ENCODE assay signal across 10 cellular contexts in the genomic region with DNA sequence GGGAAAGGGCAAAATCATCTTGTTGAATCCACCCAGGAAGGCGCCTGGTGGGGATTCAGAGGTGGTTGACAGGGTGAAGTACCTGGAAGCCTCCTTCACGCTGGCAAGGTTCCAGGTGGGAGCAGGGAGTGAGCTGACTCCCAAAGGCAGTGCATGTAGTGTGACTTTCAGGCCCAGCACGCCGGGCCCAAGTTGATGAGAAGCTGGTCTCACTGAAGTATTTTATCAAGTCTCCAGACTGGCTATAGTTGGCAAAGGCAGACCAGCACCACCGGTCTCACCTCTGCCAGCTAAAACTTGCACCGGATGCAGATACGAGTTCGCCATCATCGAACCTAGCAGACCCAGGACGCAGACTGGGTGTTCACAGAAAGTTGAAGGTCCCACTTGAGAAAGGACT. TPM values are rescaled to one million over a fixed set of nuclear protein-coding genes. Genes with fewer than 3 reads are reported as not detected.
DNase-seq lines count a peak whose midpoint lies in the region; ATAC-seq and TF ChIP-seq lines count a peak whose summit lies in the region.
"Had no signal": no experiment of that assay in that cellular context is flagged by ENCODE, and none has a peak within 500 bp of the region (broad histone marks: within the 10 kb centered on the region; RNA-seq: fewer than 3 reads in every experiment).

No MANE protein-coding gene starts in this region.

- H4K20me1 ChIP-seq in OCI-LY7 (ENCODE audit: insufficient read depth, low read length) = no peaks in the 10 kb centered on the region

- H2AFZ ChIP-seq in OCI-LY7 (ENCODE audit: low read length) = no peak overlapping the region

- H3K27ac ChIP-seq in OCI-LY7 (ENCODE audit: low read depth, low read length, poor library complexity, severe bottlenecking) (no peak overlapping the region), lung (ENCODE audit: low read depth in 1 of 2, low read length in 1 of 2) (no peak overlapping the region)

- H3K4me1 ChIP-seq in OCI-LY7 (ENCODE audit: insufficient read depth, low read length, poor library complexity, severe bottlenecking) (no peaks in the 10 kb centered on the region), lung (ENCODE audit: control insufficient read depth in 2 of 2, insufficient read depth in 2 of 2, low read length in 2 of 2) (no peaks in the 10 kb centered on the region)

- no peaks in the 10 kb centered on the region for H3K9me2 ChIP-seq in OCI-LY7 (ENCODE audit: insufficient read depth, low read length)

- no peaks in the 10 kb centered on the region for H3K27me3 ChIP-seq in lung (ENCODE audit: control insufficient read depth, insufficient read depth)
- no peaks in the 10 kb centered on the region for H3K27me3 ChIP-seq in H7 (ENCODE audit: control insufficient read depth, insufficient read depth, low read length)

- POLR2A ChIA-PET in OCI-LY7 (lab: Charles Lee) = interaction anchor here (6.3 kb wide), 1 partner anchor 13 kb away, joined by 38 read pairs; no protein-coding TSS in a partner anchor

- H3K4me2 ChIP-seq in OCI-LY7 (ENCODE audit: low read length) = no peak overlapping the region

- H3K79me2 ChIP-seq in OCI-LY7 (ENCODE audit: insufficient read depth, low read depth, low read length) = no peaks in the 10 kb centered on the region

- TF ChIP-seq CTCF in OCI-LY7 (conservative IDR thresholded peaks at IDR 0.05; ENCODE audit: low read length) (no peak), lung (IDR thresholded peaks at IDR 0.05; ENCODE audit: control extremely low read depth, extremely low read depth) (no peak)

- H3K36me3 ChIP-seq in OCI-LY7 (ENCODE audit: insufficient read depth, low read length) = peaks cover 81% of the 10 kb centered on the region
- peaks cover 37 to 51% of the 10 kb centered on the region in 2 donors for H3K36me3 ChIP-seq in lung (ENCODE audit: control insufficient read depth in 2 of 2, insufficient read depth in 2 of 2, low read length in 2 of 2)
- peaks cover 42% of the 10 kb centered on the region for H3K36me3 ChIP-seq in H7 (replicated peaks; ENCODE audit: control insufficient read depth, insufficient read depth, low read length)

- DNase-seq in NCI-H2029 (lab: John Stamatoyannopoulos, UW) (peak; percentile 8), NCI-H2029 treated with DMSO at 0.1 percent for 48 hours (lab: John Stamatoyannopoulos, UW) (no peak), OCI-LY7 (ENCODE audit: low spot score) (no peak), lung (ENCODE audit: low spot score) (peak; percentile 41), H7 (no peak)
- DNase-seq: activated CD4-positive, alpha-beta T cell treated with anti-CD3 and anti-CD28 coated beads for 1 hour; NCI-H187; RPMI8226; stimulated activated naive CD8-positive, alpha-beta T cell treated with anti-CD3 and anti-CD28 coated beads, Interleukin-15, amount 100 ng/mL, for 72 hours had no signal

- CTCF ChIA-PET in OCI-LY7 (lab: Charles Lee; ENCODE audit: unreplicated experiment) = no interaction called here

- TSS peak; percentile 34 for BruUV-seq in OCI-LY7 (replicated peaks; lab: Mats Ljungman, UMichigan)

- intact Hi-C loops in OCI-LY7 (cut with micrococcal nuclease; ENCODE audit: unreplicated experiment) = no loop called here

- no peak for ATAC-seq in lung (ENCODE audit: insufficient read depth, low FRiP score)
- ATAC-seq in GM18909 (IDR thresholded peaks at IDR 0.05; ENCODE audit: poor library complexity, unreplicated experiment) = no peak
- ATAC-seq: stimulated activated naive CD8-positive, alpha-beta T cell treated with anti-CD3 and anti-CD28 coated beads, Interleukin-15, amount 100 ng/mL, for 72 hours had no signal

- H3K4me3 ChIP-seq in OCI-LY7 (ENCODE audit: low read depth, low read length, poor library complexity, severe bottlenecking) = no peak overlapping the region
- no peak overlapping the region for H3K4me3 ChIP-seq in lung
- no peak overlapping the region for H3K4me3 ChIP-seq in H7 (ENCODE audit: insufficient read depth, low read depth, low read length)

- H3K9me3 ChIP-seq in OCI-LY7 (ENCODE audit: low read length) = no peaks in the 10 kb centered on the region
- H3K9me3 ChIP-seq in lung (ENCODE audit: control insufficient read depth in 2 of 2, insufficient read depth in 1 of 2, low read length in 1 of 2) = no peaks in the 10 kb centered on the region

- 67 to 85% methylated on average over 10 of the region's 10 CpGs for WGBS in lung, 2 donors

RNA-seq across cellular contexts. Expression of gene PPP1R10, which starts 16.5 kb away (rescaled TPM):
- 103 and 126 TPM in 2 replicates for total RNA-seq in OCI-LY7 (2014; rRNA removed; shearing (Covaris generic))
- total RNA-seq in OCI-LY7 (2022) (150 and 155 TPM in 2 replicates), lung (10 to 100 TPM; 36.9 to 73.4 TPM)
- 10 to 100 TPM; 21.5 to 22.1 TPM for polyA plus RNA-seq in lung
- total RNA-seq in H7 (2014; rRNA removed; shearing (Covaris generic)) = 47.3 and 62.3 TPM in 2 replicates

RNA-seq across cellular contexts. Expression of gene MRPS18B, which starts 17.1 kb away (rescaled TPM):
- total RNA-seq in OCI-LY7 (2014; rRNA removed; shearing (Covaris generic)) = 44.2 and 59.0 TPM in 2 replicates
- total RNA-seq in OCI-LY7 (2022) = 77.3 and 79.6 TPM in 2 replicates
- 10 to 100 TPM; 24.9 to 57.2 TPM for total RNA-seq in lung
- polyA plus RNA-seq in lung = 10 to 100 TPM; 50.1 to 81.5 TPM
- total RNA-seq in H7 (2014; rRNA removed; shearing (Covaris generic)) = 112 and 121 TPM in 2 replicates

RNA-seq across cellular contexts. Expression of gene ATAT1, which starts 26.1 kb away (rescaled TPM):
- total RNA-seq in OCI-LY7 (2014; rRNA removed; shearing (Covaris generic)) = 4.7 and 10.4 TPM in 2 replicates
- total RNA-seq in OCI-LY7 (2022) (17.8 and 19.6 TPM in 2 replicates), lung (10 to 100 TPM; 10.1 to 13.3 TPM)
- 1 to 10 TPM; 5.5 to 5.6 TPM for polyA plus RNA-seq in lung
- total RNA-seq in H7 (2014; rRNA removed; shearing (Covaris generic)) = 11.7 and 13.1 TPM in 2 replicates

RNA-seq across cellular contexts. Expression of gene ABCF1, which starts 29.3 kb away (rescaled TPM):
- 53.0 and 126 TPM in 2 replicates for total RNA-seq in OCI-LY7 (2014; rRNA removed; shearing (Covaris generic))
- total RNA-seq in OCI-LY7 (2022) (83.1 and 86.7 TPM in 2 replicates), lung (10 to 100 TPM; 28.8 to 55.4 TPM)
- 10 to 100 TPM; 25.8 to 43.5 TPM for polyA plus RNA-seq in lung
- 52.1 and 55.7 TPM in 2 replicates for total RNA-seq in H7 (2014; rRNA removed; shearing (Covaris generic))

RNA-seq across cellular contexts. Expression of gene PRR3, which starts 43.5 kb away (rescaled TPM):
- 16.7 and 25.2 TPM in 2 replicates for total RNA-seq in OCI-LY7 (2014; rRNA removed; shearing (Covaris generic))
- 34.9 and 36.3 TPM in 2 replicates for total RNA-seq in OCI-LY7 (2022)
- total RNA-seq in lung = 10 to 100 TPM in 1 of 2 donors, 1 to 10 TPM in 1; 8.4 to 10.9 TPM
- polyA plus RNA-seq in lung = 10 to 100 TPM in 1 of 2 donors, 1 to 10 TPM in 1; 8.6 to 11.5 TPM
- total RNA-seq in H7 (2014; rRNA removed; shearing (Covaris generic)) = 14.3 and 14.7 TPM in 2 replicates

Comparison
In these comparisons a context has a peak if more than half of its experiments do, and no peak if none do; other contexts are left out.
1. DNase-seq: peak in NCI-H2029 (single experiment) and lung (single experiment); none in NCI-H2029 treated with DMSO at 0.1 percent for 48 hours (single experiment), OCI-LY7 (single experiment) and H7 (single experiment).